1 cellular context compared by ENCODE assay signal in genomic region chrX:31227250-31227649, GRCh38.
TF ChIP-seq lines count a peak whose summit lies in the region.

No MANE protein-coding gene starts in this region.

TF ChIP-seq in IMR-90, 13 proteins besides CTCF, POLR2A, EP300 and RAD21:
- no peak for TF ChIP-seq MXI1 (IDR thresholded peaks at IDR 0.05; ENCODE audit: borderline replicate concordance, low read depth, low read length)
TF ChIP-seq in IMR-90: peak in this region for 0.
